In genomic region chr10:90723416-90724068, GRCh38 we compare ENCODE assay signal across 17 cellular contexts.
DNase-seq lines count a peak whose midpoint lies in the region; ATAC-seq, FAIRE-seq and TF ChIP-seq lines count a peak whose summit lies in the region.
"Had no signal": no experiment of that assay in that cellular context is flagged by ENCODE, and none has a peak within 500 bp of the region (broad histone marks: within the 10 kb centered on the region; RNA-seq: fewer than 3 reads in every experiment).

No MANE protein-coding gene starts in this region.

- H3K4me3 ChIP-seq in HUES48 (ENCODE audit: low read depth, low read length) (no peak overlapping the region), keratinocyte (ENCODE audit: control insufficient read depth in 2 of 3, extremely low read depth in 1 of 3, insufficient read depth in 2 of 3, low read depth in 1 of 3, low read length in 3 of 3) (no peak overlapping the region)
- H3K4me3 ChIP-seq: hepatocyte, SJCRH30 had no signal

- in situ Hi-C loops in ACHN (cut with HindIII; ENCODE audit: low pct_ligation_motif_present, low pct_unique_long_range_greater_than_20kb, low sequenced_read_pairs) = no loop called here

- FAIRE-seq in keratinocyte (lab: Jason Lieb, UNC) = peak; percentile 67

- H3K4me1 Mint-ChIP-seq in CD4-positive, alpha-beta T cell (ENCODE audit: low read depth) = peaks cover 18% of the 10 kb centered on the region
- H3K4me1 Mint-ChIP-seq in activated naive CD8-positive, alpha-beta T cell treated with anti-CD3 and anti-CD28 coated beads, Interleukin-2, amount 50 U/mL, for 24 hours = peaks cover 11% of the 10 kb centered on the region

- H3K36me3 ChIP-seq in HUES48 (ENCODE audit: control insufficient read depth, insufficient read depth, low read length) (no peaks in the 10 kb centered on the region), keratinocyte (ENCODE audit: control insufficient read depth in 2 of 2, extremely low read depth in 1 of 2, insufficient read depth in 2 of 2, low read length in 2 of 2) (no peaks in the 10 kb centered on the region)
- H3K36me3 ChIP-seq: SJCRH30 had no signal

- peak; percentile 64 for ATAC-seq in CD4-positive, alpha-beta T cell (ENCODE audit: poor library complexity)
- peak; percentile 46 for ATAC-seq in activated naive CD8-positive, alpha-beta T cell treated with anti-CD3 and anti-CD28 coated beads, Interleukin-2, amount 50 U/mL, for 24 hours
- ATAC-seq: left lobe of liver had no signal

- H3K9ac ChIP-seq in HUES48 (ENCODE audit: low read depth, low read length) (peak overlapping the region; percentile 4; the same call in 1 of the 2 replicates), keratinocyte (ENCODE audit: control insufficient read depth, extremely low read depth, insufficient read depth, low read length) (no peak overlapping the region)

- no peak for DNase-seq in CD4-positive, alpha-beta T cell
- no peak for DNase-seq in activated naive CD8-positive, alpha-beta T cell treated with anti-CD3 and anti-CD28 coated beads, Interleukin-2, amount 50 U/mL, for 24 hours
- DNase-seq in keratinocyte (ENCODE audit: low read depth, low spot score) (peak; percentile 35), NCI-H1048 (lab: John Stamatoyannopoulos, UW) (no peak), ACHN (no peak), EL (no peak), occipital lobe (lab: John Stamatoyannopoulos, UW) (no peak)
- DNase-seq: AML-193; effector memory CD4-positive, alpha-beta T cell; NCI-H2081 treated with DMSO at 0.1 percent for 48 hours; NCI-H526; SJCRH30; stimulated activated CD4-positive, alpha-beta T cell treated with anti-CD3 and anti-CD28 coated beads, Interleukin-2, amount 100 ng/mL, for 48 hours had no signal

- no peak for TF ChIP-seq CTCF in CD4-positive, alpha-beta T cell (IDR thresholded peaks at IDR 0.05)
- no peak for TF ChIP-seq CTCF in keratinocyte (optimal IDR thresholded peaks at IDR 0.05 in 1 of 3, IDR thresholded peaks at IDR 0.05 in 1 of 3, conservative IDR thresholded peaks at IDR 0.05 in 1 of 3; ENCODE audit: extremely low read depth in 1 of 3, insufficient read depth in 2 of 3, low read length in 3 of 3)

- H3K9me3 Mint-ChIP-seq in CD4-positive, alpha-beta T cell = no peaks in the 10 kb centered on the region
- H3K9me3 Mint-ChIP-seq in activated naive CD8-positive, alpha-beta T cell treated with anti-CD3 and anti-CD28 coated beads, Interleukin-2, amount 50 U/mL, for 24 hours = no peaks in the 10 kb centered on the region
- H3K9me3 Mint-ChIP-seq: T-helper 2 cell treated with Interferon-gamma antibody and Interleukin-4, amounts not matched to agents 5 μg/mL and 100 μg/mL, for 36 hours had no signal

- POLR2A ChIA-PET in CD4-positive, alpha-beta T cell (lab: Charles Lee) = no interaction called here

- H3K9me3 ChIP-seq in CD4-positive, alpha-beta T cell (ENCODE audit: control insufficient read depth, low read length) = no peaks in the 10 kb centered on the region
- H3K9me3 ChIP-seq in HUES48 (ENCODE audit: control insufficient read depth, insufficient read depth, low read length) = no peaks in the 10 kb centered on the region
- no peaks in the 10 kb centered on the region for H3K9me3 ChIP-seq in keratinocyte (ENCODE audit: control insufficient read depth, low read depth, low read length)
- H3K9me3 ChIP-seq: SJCRH30 had no signal

- H3K79me2 ChIP-seq in keratinocyte (ENCODE audit: control insufficient read depth, insufficient read depth, low read length) = no peaks in the 10 kb centered on the region
- H3K79me2 ChIP-seq: hepatocyte had no signal

- no peaks in the 10 kb centered on the region for H3K9me1 ChIP-seq in keratinocyte (ENCODE audit: control insufficient read depth, extremely low read depth, insufficient read depth, low read length)

- H3K27ac ChIP-seq in CD4-positive, alpha-beta T cell (ENCODE audit: low read depth, low read length) = no peak overlapping the region
- H3K27ac ChIP-seq in HUES48 (ENCODE audit: low read depth, low read length) (peak overlapping the region; percentile 77), keratinocyte (ENCODE audit: control insufficient read depth, insufficient read depth, low read length) (no peak overlapping the region)
- H3K27ac ChIP-seq: hepatocyte, SJCRH30 had no signal

- peaks cover 30% of the 10 kb centered on the region for H3K4me1 ChIP-seq in HUES48 (ENCODE audit: control insufficient read depth, insufficient read depth, low read length)
- H3K4me1 ChIP-seq in keratinocyte (ENCODE audit: control insufficient read depth, extremely low read depth, insufficient read depth, low read length) = peaks cover 9% of the 10 kb centered on the region
- H3K4me1 ChIP-seq: SJCRH30 had no signal

- H3K27ac Mint-ChIP-seq in CD4-positive, alpha-beta T cell = no peak overlapping the region
- no peak overlapping the region for H3K27ac Mint-ChIP-seq in activated naive CD8-positive, alpha-beta T cell treated with anti-CD3 and anti-CD28 coated beads, Interleukin-2, amount 50 U/mL, for 24 hours
- H3K27ac Mint-ChIP-seq: T-helper 2 cell treated with Interferon-gamma antibody and Interleukin-4, amounts not matched to agents 5 μg/mL and 100 μg/mL, for 36 hours had no signal

- no peaks in the 10 kb centered on the region for H3K27me3 Mint-ChIP-seq in CD4-positive, alpha-beta T cell
- no peaks in the 10 kb centered on the region for H3K27me3 Mint-ChIP-seq in activated naive CD8-positive, alpha-beta T cell treated with anti-CD3 and anti-CD28 coated beads, Interleukin-2, amount 50 U/mL, for 24 hours

- CTCF ChIA-PET in CD4-positive, alpha-beta T cell (lab: Charles Lee) = no interaction called here

- no peak overlapping the region for H3K4me3 Mint-ChIP-seq in CD4-positive, alpha-beta T cell
- no peak overlapping the region for H3K4me3 Mint-ChIP-seq in activated naive CD8-positive, alpha-beta T cell treated with anti-CD3 and anti-CD28 coated beads, Interleukin-2, amount 50 U/mL, for 24 hours
- H3K4me3 Mint-ChIP-seq: T-helper 2 cell treated with Interferon-gamma antibody and Interleukin-4, amounts not matched to agents 5 μg/mL and 100 μg/mL, for 36 hours had no signal

- dilution Hi-C loops in keratinocyte (cut with MboI; ENCODE audit: extremely low pct_ligation_motif_present, low sequenced_read_pairs) = no loop called here

- peak overlapping the region; percentile 51 for H2AFZ ChIP-seq in keratinocyte (ENCODE audit: control insufficient read depth, low read length)
- H2AFZ ChIP-seq: hepatocyte had no signal

- intact Hi-C loops in CD4-positive, alpha-beta T cell (cut with DNase I, micrococcal nuclease) = no loop called here

- peaks cover under 1% of the 10 kb centered on the region for H3K27me3 ChIP-seq in CD4-positive, alpha-beta T cell (ENCODE audit: control insufficient read depth, insufficient read depth, low read length)
- H3K27me3 ChIP-seq in HUES48 (ENCODE audit: control insufficient read depth, insufficient read depth, low read length) (no peaks in the 10 kb centered on the region), keratinocyte (ENCODE audit: control insufficient read depth, extremely low read depth, insufficient read depth, low read length) (no peaks in the 10 kb centered on the region)
- H3K27me3 ChIP-seq: hepatocyte, SJCRH30 had no signal

- H4K20me1 ChIP-seq in keratinocyte (ENCODE audit: control insufficient read depth, extremely low read depth, insufficient read depth, low read length) = no peaks in the 10 kb centered on the region

- no peaks in the 10 kb centered on the region for H3K36me3 Mint-ChIP-seq in CD4-positive, alpha-beta T cell (ENCODE audit: low read depth)
- no peaks in the 10 kb centered on the region for H3K36me3 Mint-ChIP-seq in activated naive CD8-positive, alpha-beta T cell treated with anti-CD3 and anti-CD28 coated beads, Interleukin-2, amount 50 U/mL, for 24 hours (ENCODE audit: low read depth)

- H3K4me2 ChIP-seq in keratinocyte (ENCODE audit: control insufficient read depth, extremely low read depth, insufficient read depth, low read depth, low read length) = peak overlapping the region; percentile 13
- H3K4me2 ChIP-seq: hepatocyte had no signal
